ENCODE assay signal across 1 cellular context in genomic region chr12:125140918-125141573, GRCh38.
TF ChIP-seq lines count a peak whose summit lies in the region.

No MANE protein-coding gene starts in this region.

TF ChIP-seq in HepG2, 621 proteins besides CTCF, POLR2A, EP300 and RAD21:
- TF ChIP-seq ZBTB7B (CRISPR knock-in tag; IDR thresholded peaks at IDR 0.05) = no peak
- no peak for TF ChIP-seq HDAC1 (CRISPR knock-in tag; IDR thresholded peaks at IDR 0.05)
- no peak for TF ChIP-seq ZSCAN30 (CRISPR knock-in tag; IDR thresholded peaks at IDR 0.05)
- no peak for TF ChIP-seq BATF2 (CRISPR knock-in tag; IDR thresholded peaks at IDR 0.05)
- TF ChIP-seq MEF2D (CRISPR knock-in tag; IDR thresholded peaks at IDR 0.05) = no peak
- TF ChIP-seq SNAI1 (CRISPR knock-in tag; IDR thresholded peaks at IDR 0.05; ENCODE audit: borderline replicate concordance) = no peak
- TF ChIP-seq ZNF574 (CRISPR knock-in tag; IDR thresholded peaks at IDR 0.05) = no peak
- no peak for TF ChIP-seq ZNF644 (CRISPR knock-in tag; IDR thresholded peaks at IDR 0.05; ENCODE audit: low read depth)
- no peak for TF ChIP-seq ZNF276 (CRISPR knock-in tag; IDR thresholded peaks at IDR 0.05; ENCODE audit: low read depth)
- TF ChIP-seq PAF1 (CRISPR knock-in tag; IDR thresholded peaks at IDR 0.05) = no peak
- no peak for TF ChIP-seq ELF3 (CRISPR knock-in tag; IDR thresholded peaks at IDR 0.05)
- no peak for TF ChIP-seq ZNF275 (CRISPR knock-in tag; IDR thresholded peaks at IDR 0.05; ENCODE audit: borderline replicate concordance)
- no peak for TF ChIP-seq CREM (IDR thresholded peaks at IDR 0.05)
- no peak for TF ChIP-seq CREM (CRISPR knock-in tag; IDR thresholded peaks at IDR 0.05)
- no peak for TF ChIP-seq PBX3 (CRISPR knock-in tag; IDR thresholded peaks at IDR 0.05; ENCODE audit: borderline replicate concordance)
- no peak for TF ChIP-seq E2F1 (CRISPR knock-in tag; IDR thresholded peaks at IDR 0.05)
